In the genomic region with DNA sequence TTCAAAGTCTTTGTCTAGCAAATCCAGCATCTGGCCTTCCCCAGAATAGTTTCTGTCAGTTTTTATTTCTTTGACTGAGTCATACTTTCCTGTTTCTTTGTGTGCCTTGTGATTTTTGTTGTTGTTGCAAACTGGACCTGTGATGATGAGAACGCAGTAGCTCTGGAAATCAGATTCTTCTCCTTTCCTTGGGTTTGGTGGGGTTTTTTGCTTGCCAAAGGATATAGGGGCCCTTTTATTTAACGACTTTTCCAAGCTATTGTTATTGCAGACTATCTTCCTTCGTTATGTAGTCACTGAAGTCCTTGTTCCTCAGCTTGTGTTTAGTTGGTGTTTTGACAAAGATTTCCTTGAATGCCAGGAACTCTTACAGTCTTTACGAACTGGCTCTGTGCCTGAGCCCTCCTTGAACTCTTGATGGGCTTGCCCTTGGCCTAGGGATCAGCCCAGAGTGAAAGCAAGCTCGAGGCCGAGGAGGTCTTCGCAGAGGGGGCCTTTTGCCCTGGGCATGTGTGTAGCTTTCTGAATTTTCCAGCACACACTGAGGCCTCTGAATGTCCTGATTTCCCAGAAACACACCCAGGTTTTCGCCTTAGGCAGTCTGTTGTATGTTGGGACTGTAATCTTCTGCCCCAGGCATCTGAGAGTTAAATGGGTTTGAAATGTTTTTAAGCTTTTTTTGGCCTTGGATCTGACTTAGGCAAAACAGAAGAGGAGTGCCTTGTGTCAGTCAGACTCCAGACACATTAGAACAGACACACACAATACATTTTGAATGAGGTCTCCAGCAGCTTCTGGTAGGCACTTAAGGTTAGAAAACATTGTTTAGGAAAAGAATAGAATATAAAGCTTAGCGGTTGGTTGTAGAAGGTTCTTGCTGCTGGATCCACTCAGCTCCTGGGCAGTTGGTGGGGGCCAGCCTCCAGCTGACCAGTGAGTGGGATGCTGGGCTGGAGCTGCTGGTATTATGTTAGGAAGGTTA, we compare ENCODE assay signal across 8 cellular contexts. TPM values are rescaled to one million over a fixed set of nuclear protein-coding genes. Genes with fewer than 3 reads are reported as not detected.
DNase-seq lines count a peak whose midpoint lies in the region; ATAC-seq and TF ChIP-seq lines count a peak whose summit lies in the region.

No MANE protein-coding gene starts in this region.

- peak overlapping the region; percentile 55 for H3K27ac ChIP-seq in thymus (ENCODE audit: low read depth)

- peaks cover 35% of the 10 kb centered on the region for H3K4me1 Mint-ChIP-seq in activated CD8-positive, alpha-beta memory T cell treated with anti-CD3 and anti-CD28 coated beads, Interleukin-2, amount 10 ng/mL, durations not matched to agents 7 days and 5 days
- peaks cover 78% of the 10 kb centered on the region for H3K4me1 Mint-ChIP-seq in brain

- peaks cover 1% of the 10 kb centered on the region for H3K36me3 Mint-ChIP-seq in activated CD8-positive, alpha-beta memory T cell treated with anti-CD3 and anti-CD28 coated beads, Interleukin-2, amount 10 ng/mL, durations not matched to agents 7 days and 5 days
- peaks cover 39% of the 10 kb centered on the region for H3K36me3 Mint-ChIP-seq in brain

- H3K27me3 Mint-ChIP-seq in activated CD8-positive, alpha-beta memory T cell treated with anti-CD3 and anti-CD28 coated beads, Interleukin-2, amount 10 ng/mL, durations not matched to agents 7 days and 5 days, result no peaks in the 10 kb centered on the region
- no peaks in the 10 kb centered on the region for H3K27me3 Mint-ChIP-seq in brain

- peaks cover 4% of the 10 kb centered on the region for H3K36me3 ChIP-seq in thymus (ENCODE audit: control insufficient read depth, insufficient read depth)

- H3K27ac Mint-ChIP-seq in activated CD8-positive, alpha-beta memory T cell treated with anti-CD3 and anti-CD28 coated beads, Interleukin-2, amount 10 ng/mL, durations not matched to agents 7 days and 5 days, result peak overlapping the region; percentile 11
- peak overlapping the region; percentile 70 to 93 (median 92) for H3K27ac Mint-ChIP-seq in brain

- TF ChIP-seq CTCF in brain (conservative IDR thresholded peaks at IDR 0.05), result no peak

- H3K4me3 Mint-ChIP-seq in activated CD8-positive, alpha-beta memory T cell treated with anti-CD3 and anti-CD28 coated beads, Interleukin-2, amount 10 ng/mL, durations not matched to agents 7 days and 5 days, result no peak overlapping the region
- peak overlapping the region; percentile 8 to 57 (median 56) for H3K4me3 Mint-ChIP-seq in brain

- no peaks in the 10 kb centered on the region for H3K9me3 Mint-ChIP-seq in activated CD8-positive, alpha-beta memory T cell treated with anti-CD3 and anti-CD28 coated beads, Interleukin-2, amount 10 ng/mL, durations not matched to agents 7 days and 5 days (ENCODE audit: low read depth)
- no peaks in the 10 kb centered on the region for H3K9me3 Mint-ChIP-seq in brain

- peaks cover 4% of the 10 kb centered on the region for H3K4me1 ChIP-seq in thymus (ENCODE audit: control insufficient read depth, insufficient read depth, low read length)

- CTCF ChIA-PET in activated CD8-positive, alpha-beta memory T cell treated with anti-CD3 and anti-CD28 coated beads, Interleukin-2, amount 10 ng/mL, durations not matched to agents 7 days and 5 days (lab: Charles Lee), result interaction anchor here (0.8 to 2.1 kb wide), 8 partner anchors 8 to 23 kb away, joined by 3 to 7 read pairs (median 5); partner anchors contain the start of gene FOXK2

- no peak overlapping the region for H3K4me3 ChIP-seq in thymus (ENCODE audit: low read length)

- no peaks in the 10 kb centered on the region for H3K9me3 ChIP-seq in thymus (ENCODE audit: control insufficient read depth)

- H3K27me3 ChIP-seq in thymus (ENCODE audit: control insufficient read depth, insufficient read depth), result no peaks in the 10 kb centered on the region

- 77% methylated on average over 9 of the region's 9 CpGs for WGBS in thymus

- ATAC-seq in activated CD8-positive, alpha-beta memory T cell treated with anti-CD3 and anti-CD28 coated beads, Interleukin-2, amount 10 ng/mL, durations not matched to agents 7 days and 5 days, result no peak

- no peak for DNase-seq in activated CD8-positive, alpha-beta memory T cell treated with anti-CD3 and anti-CD28 coated beads, Interleukin-2, amount 10 ng/mL, durations not matched to agents 7 days and 5 days
- no peak for DNase-seq in activated CD8-positive, alpha-beta memory T cell treated with anti-CD3 and anti-CD28 coated beads, Interleukin-2, amount 50 U/mL, for 48 hours
- peak; percentile 48 for DNase-seq in kidney tubule cell (ENCODE audit: low spot score)
- DNase-seq in stimulated activated CD4-positive, alpha-beta T cell treated with anti-CD3 and anti-CD28 coated beads, Interleukin-12 subunit alpha, Interleukin-12 subunit beta, amount 100 ng/mL, for 4 hours, result no peak
- no peak for DNase-seq in KG1 (lab: John Stamatoyannopoulos, UW)
- no peak for DNase-seq in NCI-H1048 (lab: John Stamatoyannopoulos, UW)

RNA-seq across cellular contexts. Expression of gene FOXK2, which starts 17.0 kb away (rescaled TPM):
- total RNA-seq in activated CD8-positive, alpha-beta memory T cell treated with anti-CD3 and anti-CD28 coated beads, Interleukin-2, amount 10 ng/mL, durations not matched to agents 7 days and 5 days, result 10 to 100 TPM; 81.7 to 85.1 TPM
- polyA plus RNA-seq in brain (ENCODE audit: insufficient read depth, low read depth, low replicate concordance) (44.0 TPM), thymus (31.1 TPM)
